In the genomic region with DNA sequence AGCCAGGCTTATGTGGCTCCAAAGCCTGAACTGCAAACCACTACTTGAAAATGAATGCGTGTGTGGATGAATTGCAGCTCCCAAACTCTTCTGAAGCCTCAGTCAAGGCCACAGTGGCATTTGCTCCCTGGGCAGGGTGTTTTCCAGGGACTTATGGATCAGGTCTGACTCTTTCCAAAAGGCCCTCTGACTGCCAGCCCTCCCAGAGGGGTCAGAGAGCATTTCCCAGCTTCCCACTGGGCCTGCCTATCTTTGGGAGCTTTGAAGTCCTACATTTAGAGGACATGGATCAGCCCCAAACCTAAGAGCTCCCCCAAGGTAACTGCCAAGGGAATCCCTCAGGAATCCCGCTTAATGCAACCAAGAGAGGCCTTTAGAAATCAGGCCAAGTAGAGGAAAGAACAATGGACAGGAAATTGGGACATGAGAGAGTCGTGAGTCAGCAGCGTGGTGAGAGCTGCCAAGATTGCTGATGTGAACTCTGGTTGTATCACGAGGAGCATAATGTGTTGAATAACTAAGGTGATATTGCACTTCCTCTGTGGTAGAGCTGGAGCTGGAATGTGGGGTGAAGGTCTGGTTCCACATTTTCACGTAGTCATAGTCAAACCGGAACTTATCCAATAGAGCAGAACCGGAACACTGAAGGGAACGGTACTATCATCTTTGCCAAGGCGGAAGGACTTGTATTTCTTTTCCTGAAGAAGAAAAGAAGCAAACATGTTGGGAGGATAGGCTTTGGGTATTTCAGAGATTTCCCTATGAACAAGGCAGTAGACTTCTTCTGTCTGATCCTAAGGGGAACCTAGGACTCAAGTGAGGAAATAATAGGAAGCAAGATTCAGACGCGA, we compare ENCODE assay signal across 1 cellular context.
TF ChIP-seq lines count a peak whose summit lies in the region.

No MANE protein-coding gene starts in this region.

TF ChIP-seq in K562, 482 proteins besides CTCF, POLR2A, EP300 and RAD21 (continued from another document and continues in another):
- TF ChIP-seq, protein P1, sequence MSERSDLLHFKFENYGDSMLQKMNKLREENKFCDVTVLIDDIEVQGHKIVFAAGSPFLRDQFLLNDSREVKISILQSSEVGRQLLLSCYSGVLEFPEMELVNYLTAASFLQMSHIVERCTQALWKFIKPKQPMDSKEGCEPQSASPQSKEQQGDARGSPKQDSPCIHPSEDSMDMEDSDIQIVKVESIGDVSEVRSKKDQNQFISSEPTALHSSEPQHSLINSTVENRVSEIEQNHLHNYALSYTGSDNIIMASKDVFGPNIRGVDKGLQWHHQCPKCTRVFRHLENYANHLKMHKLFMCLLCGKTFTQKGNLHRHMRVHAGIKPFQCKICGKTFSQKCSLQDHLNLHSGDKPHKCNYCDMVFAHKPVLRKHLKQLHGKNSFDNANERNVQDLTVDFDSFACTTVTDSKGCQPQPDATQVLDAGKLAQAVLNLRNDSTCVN (CRISPR knock-in tag; IDR thresholded peaks at IDR 0.05) = peak; percentile 13; the same call in 1 of the 2 replicates
- peak; percentile 59; the same call in 1 of the 2 replicates for TF ChIP-seq ZNF766 (CRISPR knock-in tag; conservative IDR thresholded peaks at IDR 0.05)
- TF ChIP-seq SRSF7 (optimal IDR thresholded peaks at IDR 0.05; ENCODE audit: low read depth, low read length) = no peak
- TF ChIP-seq DDX20 (tag; IDR thresholded peaks at IDR 0.05; ENCODE audit: low read depth) = no peak; the same call in 1 of the 2 replicates
- TF ChIP-seq ZBED1 (IDR thresholded peaks at IDR 0.05) = peak; percentile 86; the same call in 1 of the 2 replicates
- no peak for TF ChIP-seq NR4A1 (CRISPR knock-in tag; IDR thresholded peaks at IDR 0.05)
- TF ChIP-seq NR4A1 (tag; IDR thresholded peaks at IDR 0.05) = peak; percentile 90
- TF ChIP-seq ETV6 (IDR thresholded peaks at IDR 0.05; ENCODE audit: borderline replicate concordance in 1 of 2, low read depth in 2 of 2, low read length in 1 of 2) = peak; percentile 44 to 52; a peak in 3 of 4 replicates
- no peak for TF ChIP-seq ETV6 (CRISPR knock-in tag; IDR thresholded peaks at IDR 0.05; ENCODE audit: borderline replicate concordance)
- peak; percentile 91 for TF ChIP-seq BACH1 (tag; IDR thresholded peaks at IDR 0.05)
- 0 out of 2 replicates have a peak, but pooled peaks have one; percentile 9 for TF ChIP-seq MTA1 (IDR thresholded peaks at IDR 0.05; ENCODE audit: borderline replicate concordance)
- TF ChIP-seq, protein P2, sequence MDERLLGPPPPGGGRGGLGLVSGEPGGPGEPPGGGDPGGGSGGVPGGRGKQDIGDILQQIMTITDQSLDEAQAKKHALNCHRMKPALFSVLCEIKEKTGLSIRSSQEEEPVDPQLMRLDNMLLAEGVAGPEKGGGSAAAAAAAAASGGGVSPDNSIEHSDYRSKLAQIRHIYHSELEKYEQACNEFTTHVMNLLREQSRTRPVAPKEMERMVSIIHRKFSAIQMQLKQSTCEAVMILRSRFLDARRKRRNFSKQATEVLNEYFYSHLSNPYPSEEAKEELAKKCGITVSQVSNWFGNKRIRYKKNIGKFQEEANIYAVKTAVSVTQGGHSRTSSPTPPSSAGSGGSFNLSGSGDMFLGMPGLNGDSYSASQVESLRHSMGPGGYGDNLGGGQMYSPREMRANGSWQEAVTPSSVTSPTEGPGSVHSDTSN (CRISPR knock-in tag; IDR thresholded peaks at IDR 0.05; ENCODE audit: low read depth) = no peak
- TF ChIP-seq, protein P2 (tag; conservative IDR thresholded peaks at IDR 0.05; ENCODE audit: low read depth) = peak; percentile 61
- 0 out of 2 replicates have a peak, but pooled peaks have one; percentile 13 for TF ChIP-seq MIER1 (IDR thresholded peaks at IDR 0.05; ENCODE audit: low read depth)
- TF ChIP-seq ZNF232 (CRISPR knock-in tag; IDR thresholded peaks at IDR 0.05) = no peak
- TF ChIP-seq, protein P3, sequence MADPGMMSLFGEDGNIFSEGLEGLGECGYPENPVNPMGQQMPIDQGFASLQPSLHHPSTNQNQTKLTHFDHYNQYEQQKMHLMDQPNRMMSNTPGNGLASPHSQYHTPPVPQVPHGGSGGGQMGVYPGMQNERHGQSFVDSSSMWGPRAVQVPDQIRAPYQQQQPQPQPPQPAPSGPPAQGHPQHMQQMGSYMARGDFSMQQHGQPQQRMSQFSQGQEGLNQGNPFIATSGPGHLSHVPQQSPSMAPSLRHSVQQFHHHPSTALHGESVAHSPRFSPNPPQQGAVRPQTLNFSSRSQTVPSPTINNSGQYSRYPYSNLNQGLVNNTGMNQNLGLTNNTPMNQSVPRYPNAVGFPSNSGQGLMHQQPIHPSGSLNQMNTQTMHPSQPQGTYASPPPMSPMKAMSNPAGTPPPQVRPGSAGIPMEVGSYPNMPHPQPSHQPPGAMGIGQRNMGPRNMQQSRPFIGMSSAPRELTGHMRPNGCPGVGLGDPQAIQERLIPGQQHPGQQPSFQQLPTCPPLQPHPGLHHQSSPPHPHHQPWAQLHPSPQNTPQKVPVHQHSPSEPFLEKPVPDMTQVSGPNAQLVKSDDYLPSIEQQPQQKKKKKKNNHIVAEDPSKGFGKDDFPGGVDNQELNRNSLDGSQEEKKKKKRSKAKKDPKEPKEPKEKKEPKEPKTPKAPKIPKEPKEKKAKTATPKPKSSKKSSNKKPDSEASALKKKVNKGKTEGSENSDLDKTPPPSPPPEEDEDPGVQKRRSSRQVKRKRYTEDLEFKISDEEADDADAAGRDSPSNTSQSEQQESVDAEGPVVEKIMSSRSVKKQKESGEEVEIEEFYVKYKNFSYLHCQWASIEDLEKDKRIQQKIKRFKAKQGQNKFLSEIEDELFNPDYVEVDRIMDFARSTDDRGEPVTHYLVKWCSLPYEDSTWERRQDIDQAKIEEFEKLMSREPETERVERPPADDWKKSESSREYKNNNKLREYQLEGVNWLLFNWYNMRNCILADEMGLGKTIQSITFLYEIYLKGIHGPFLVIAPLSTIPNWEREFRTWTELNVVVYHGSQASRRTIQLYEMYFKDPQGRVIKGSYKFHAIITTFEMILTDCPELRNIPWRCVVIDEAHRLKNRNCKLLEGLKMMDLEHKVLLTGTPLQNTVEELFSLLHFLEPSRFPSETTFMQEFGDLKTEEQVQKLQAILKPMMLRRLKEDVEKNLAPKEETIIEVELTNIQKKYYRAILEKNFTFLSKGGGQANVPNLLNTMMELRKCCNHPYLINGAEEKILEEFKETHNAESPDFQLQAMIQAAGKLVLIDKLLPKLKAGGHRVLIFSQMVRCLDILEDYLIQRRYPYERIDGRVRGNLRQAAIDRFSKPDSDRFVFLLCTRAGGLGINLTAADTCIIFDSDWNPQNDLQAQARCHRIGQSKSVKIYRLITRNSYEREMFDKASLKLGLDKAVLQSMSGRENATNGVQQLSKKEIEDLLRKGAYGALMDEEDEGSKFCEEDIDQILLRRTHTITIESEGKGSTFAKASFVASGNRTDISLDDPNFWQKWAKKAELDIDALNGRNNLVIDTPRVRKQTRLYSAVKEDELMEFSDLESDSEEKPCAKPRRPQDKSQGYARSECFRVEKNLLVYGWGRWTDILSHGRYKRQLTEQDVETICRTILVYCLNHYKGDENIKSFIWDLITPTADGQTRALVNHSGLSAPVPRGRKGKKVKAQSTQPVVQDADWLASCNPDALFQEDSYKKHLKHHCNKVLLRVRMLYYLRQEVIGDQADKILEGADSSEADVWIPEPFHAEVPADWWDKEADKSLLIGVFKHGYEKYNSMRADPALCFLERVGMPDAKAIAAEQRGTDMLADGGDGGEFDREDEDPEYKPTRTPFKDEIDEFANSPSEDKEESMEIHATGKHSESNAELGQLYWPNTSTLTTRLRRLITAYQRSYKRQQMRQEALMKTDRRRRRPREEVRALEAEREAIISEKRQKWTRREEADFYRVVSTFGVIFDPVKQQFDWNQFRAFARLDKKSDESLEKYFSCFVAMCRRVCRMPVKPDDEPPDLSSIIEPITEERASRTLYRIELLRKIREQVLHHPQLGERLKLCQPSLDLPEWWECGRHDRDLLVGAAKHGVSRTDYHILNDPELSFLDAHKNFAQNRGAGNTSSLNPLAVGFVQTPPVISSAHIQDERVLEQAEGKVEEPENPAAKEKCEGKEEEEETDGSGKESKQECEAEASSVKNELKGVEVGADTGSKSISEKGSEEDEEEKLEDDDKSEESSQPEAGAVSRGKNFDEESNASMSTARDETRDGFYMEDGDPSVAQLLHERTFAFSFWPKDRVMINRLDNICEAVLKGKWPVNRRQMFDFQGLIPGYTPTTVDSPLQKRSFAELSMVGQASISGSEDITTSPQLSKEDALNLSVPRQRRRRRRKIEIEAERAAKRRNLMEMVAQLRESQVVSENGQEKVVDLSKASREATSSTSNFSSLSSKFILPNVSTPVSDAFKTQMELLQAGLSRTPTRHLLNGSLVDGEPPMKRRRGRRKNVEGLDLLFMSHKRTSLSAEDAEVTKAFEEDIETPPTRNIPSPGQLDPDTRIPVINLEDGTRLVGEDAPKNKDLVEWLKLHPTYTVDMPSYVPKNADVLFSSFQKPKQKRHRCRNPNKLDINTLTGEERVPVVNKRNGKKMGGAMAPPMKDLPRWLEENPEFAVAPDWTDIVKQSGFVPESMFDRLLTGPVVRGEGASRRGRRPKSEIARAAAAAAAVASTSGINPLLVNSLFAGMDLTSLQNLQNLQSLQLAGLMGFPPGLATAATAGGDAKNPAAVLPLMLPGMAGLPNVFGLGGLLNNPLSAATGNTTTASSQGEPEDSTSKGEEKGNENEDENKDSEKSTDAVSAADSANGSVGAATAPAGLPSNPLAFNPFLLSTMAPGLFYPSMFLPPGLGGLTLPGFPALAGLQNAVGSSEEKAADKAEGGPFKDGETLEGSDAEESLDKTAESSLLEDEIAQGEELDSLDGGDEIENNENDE (IDR thresholded peaks at IDR 0.05; ENCODE audit: low read depth, low read length) = no peak
- TF ChIP-seq BRD9 (IDR thresholded peaks at IDR 0.05; ENCODE audit: low read depth, partially characterized antibody) = peak; percentile 4
- TF ChIP-seq, protein P4, sequence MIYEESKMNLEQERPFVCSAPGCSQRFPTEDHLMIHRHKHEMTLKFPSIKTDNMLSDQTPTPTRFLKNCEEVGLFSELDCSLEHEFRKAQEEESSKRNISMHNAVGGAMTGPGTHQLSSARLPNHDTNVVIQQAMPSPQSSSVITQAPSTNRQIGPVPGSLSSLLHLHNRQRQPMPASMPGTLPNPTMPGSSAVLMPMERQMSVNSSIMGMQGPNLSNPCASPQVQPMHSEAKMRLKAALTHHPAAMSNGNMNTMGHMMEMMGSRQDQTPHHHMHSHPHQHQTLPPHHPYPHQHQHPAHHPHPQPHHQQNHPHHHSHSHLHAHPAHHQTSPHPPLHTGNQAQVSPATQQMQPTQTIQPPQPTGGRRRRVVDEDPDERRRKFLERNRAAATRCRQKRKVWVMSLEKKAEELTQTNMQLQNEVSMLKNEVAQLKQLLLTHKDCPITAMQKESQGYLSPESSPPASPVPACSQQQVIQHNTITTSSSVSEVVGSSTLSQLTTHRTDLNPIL (CRISPR knock-in tag; IDR thresholded peaks at IDR 0.05) = peak; percentile 49; the same call in 1 of the 2 replicates
- TF ChIP-seq, protein P5, sequence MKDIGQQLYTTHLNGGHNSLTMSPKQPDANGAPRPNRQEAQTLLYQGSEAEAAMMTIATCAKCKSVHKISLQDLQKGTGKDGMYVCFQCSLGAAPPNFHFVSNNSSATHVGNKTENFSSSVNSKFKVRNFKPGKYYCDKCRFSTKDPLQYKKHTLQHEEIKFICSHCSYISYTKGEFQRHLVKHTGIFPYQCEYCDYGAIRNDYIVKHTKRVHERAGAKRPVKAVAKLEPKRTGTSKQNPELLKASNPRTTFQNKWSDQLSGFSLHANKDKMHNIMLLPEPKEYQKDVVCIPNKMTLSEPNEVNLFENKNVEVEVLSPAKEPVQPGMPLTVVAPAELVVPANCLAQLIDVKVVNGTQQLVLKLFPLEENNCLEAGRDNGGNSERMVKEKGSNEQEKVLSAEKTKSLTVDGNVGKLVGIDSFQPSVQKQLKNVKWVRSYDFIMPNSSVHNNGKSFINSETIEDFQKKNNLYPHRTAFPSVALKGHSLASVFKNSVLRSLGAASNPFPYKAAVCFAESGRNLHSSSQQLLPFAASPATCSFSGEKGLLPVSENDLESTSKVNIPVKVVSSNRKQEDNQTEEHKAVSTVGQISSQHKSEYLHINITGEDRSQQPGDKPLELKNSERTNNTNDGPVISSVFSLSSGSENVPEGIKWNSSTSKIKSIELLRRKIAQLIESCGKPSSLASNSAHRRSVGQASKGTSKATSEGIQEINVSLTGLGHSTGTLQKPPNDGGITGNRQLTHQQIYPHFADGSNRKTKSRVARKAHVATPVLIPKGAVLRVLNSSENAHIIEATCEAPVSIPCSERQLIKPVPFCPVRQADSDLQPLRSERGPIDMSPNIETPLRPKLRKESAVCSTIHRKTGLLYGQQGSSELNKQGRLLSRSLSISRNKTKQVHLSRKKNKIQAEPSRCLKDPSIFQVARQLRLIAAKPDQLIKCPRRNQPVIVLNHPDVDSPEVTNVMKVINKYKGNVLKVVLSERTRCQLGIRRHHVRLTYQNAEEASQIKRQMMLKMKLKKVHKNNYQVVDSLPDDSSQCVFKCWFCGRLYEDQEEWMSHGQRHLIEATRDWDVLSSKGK (CRISPR knock-in tag; IDR thresholded peaks at IDR 0.05) = no peak
- TF ChIP-seq, protein P6, sequence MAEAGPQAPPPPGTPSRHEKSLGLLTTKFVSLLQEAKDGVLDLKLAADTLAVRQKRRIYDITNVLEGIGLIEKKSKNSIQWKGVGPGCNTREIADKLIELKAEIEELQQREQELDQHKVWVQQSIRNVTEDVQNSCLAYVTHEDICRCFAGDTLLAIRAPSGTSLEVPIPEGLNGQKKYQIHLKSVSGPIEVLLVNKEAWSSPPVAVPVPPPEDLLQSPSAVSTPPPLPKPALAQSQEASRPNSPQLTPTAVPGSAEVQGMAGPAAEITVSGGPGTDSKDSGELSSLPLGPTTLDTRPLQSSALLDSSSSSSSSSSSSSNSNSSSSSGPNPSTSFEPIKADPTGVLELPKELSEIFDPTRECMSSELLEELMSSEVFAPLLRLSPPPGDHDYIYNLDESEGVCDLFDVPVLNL (CRISPR knock-in tag; IDR thresholded peaks at IDR 0.05; ENCODE audit: low read depth) = no peak
- no peak for TF ChIP-seq NUFIP1 (IDR thresholded peaks at IDR 0.05; ENCODE audit: partially characterized antibody)
- TF ChIP-seq MTF1 (CRISPR knock-in tag; IDR thresholded peaks at IDR 0.05; ENCODE audit: borderline replicate concordance) = no peak
- TF ChIP-seq HSF4 (CRISPR knock-in tag; IDR thresholded peaks at IDR 0.05; ENCODE audit: borderline replicate concordance) = peak; percentile 5; the same call in 1 of the 2 replicates
- TF ChIP-seq, protein P7, sequence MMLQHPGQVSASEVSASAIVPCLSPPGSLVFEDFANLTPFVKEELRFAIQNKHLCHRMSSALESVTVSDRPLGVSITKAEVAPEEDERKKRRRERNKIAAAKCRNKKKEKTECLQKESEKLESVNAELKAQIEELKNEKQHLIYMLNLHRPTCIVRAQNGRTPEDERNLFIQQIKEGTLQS (IDR thresholded peaks at IDR 0.05) = peak; percentile 78
- TF ChIP-seq, protein P7 (CRISPR knock-in tag; conservative IDR thresholded peaks at IDR 0.05) = peak; percentile 40
- peak; percentile 88 to 98 for TF ChIP-seq TEAD1 (CRISPR knock-in tag; IDR thresholded peaks at IDR 0.05)
- TF ChIP-seq HLTF (IDR thresholded peaks at IDR 0.05) = peak; percentile 12; the same call in 1 of the 2 replicates
- peak; percentile 16 for TF ChIP-seq PTTG1 (tag; IDR thresholded peaks at IDR 0.05; ENCODE audit: low read depth)
- TF ChIP-seq MAFG (tag; conservative IDR thresholded peaks at IDR 0.05) = peak; percentile 93
- TF ChIP-seq GABPB1 (CRISPR knock-in tag; IDR thresholded peaks at IDR 0.05) = 0 out of 2 replicates have a peak, but pooled peaks have one; percentile 30
